1 cellular context compared by ENCODE assay signal in genomic region chr6:33001685-33002084, GRCh38.
TF ChIP-seq lines count a peak whose summit lies in the region.

No MANE protein-coding gene starts in this region.

TF ChIP-seq in SK-N-SH, 30 proteins besides CTCF, POLR2A, EP300 and RAD21:
- TF ChIP-seq CHD2 (IDR thresholded peaks at IDR 0.05; ENCODE audit: low read length, partially characterized antibody), result peak; percentile 61
- TF ChIP-seq RCOR1 (IDR thresholded peaks at IDR 0.05; ENCODE audit: low read length), result peak; percentile 85
- TF ChIP-seq TEAD4 (IDR thresholded peaks at IDR 0.05; ENCODE audit: borderline replicate concordance, insufficient read depth), result no peak
- TF ChIP-seq MXI1 (IDR thresholded peaks at IDR 0.05; ENCODE audit: low read depth, low read length), result peak; percentile 71; the same call in 1 of the 2 replicates
- TF ChIP-seq ELF1 (IDR thresholded peaks at IDR 0.05), result no peak
- TF ChIP-seq POLR2AphosphoS5 (IDR thresholded peaks at IDR 0.05; ENCODE audit: low read depth, low read length), result no peak
- TF ChIP-seq GATA2 (CRISPR knock-in tag; IDR thresholded peaks at IDR 0.05), result peak; percentile 71
- TF ChIP-seq NFIC (IDR thresholded peaks at IDR 0.05; ENCODE audit: borderline replicate concordance), result no peak
- no peak for TF ChIP-seq MEF2A (IDR thresholded peaks at IDR 0.05; ENCODE audit: borderline replicate concordance, low read depth)
